Comparison of ENCODE assay signal across 18 cellular contexts in the genomic region with DNA sequence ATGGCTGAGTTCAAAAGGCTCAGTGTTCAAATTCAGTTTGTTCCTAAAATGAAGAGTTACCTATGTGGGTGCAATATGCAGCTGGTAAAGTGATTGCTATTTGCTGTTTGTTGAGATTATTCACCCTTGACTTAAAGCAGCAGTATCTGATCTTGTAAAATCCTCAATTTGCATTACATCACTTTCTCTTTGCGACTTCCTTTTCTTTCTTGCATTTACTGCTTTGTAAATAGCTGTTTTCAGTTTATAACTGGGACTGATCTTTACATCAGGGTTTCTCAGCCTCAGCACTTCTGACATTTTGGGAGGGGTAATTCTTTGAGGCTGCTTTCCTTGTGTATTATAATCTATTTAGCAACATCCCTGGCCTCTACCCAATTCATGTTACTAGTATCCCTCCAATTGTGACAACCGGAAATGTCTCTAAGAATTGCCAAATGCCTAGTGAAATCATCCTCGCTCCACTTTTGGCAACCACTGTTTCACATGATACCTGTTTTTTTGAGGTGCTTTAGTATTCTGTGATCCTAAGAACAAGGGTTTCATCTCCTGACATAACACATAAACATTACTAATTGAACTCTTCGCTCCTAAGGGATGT. TPM values are rescaled to one million over a fixed set of nuclear protein-coding genes. Genes with fewer than 3 reads are reported as not detected.
DNase-seq lines count a peak whose midpoint lies in the region; ATAC-seq, FAIRE-seq and TF ChIP-seq lines count a peak whose summit lies in the region.
"Had no signal": no experiment of that assay in that cellular context is flagged by ENCODE, and none has a peak within 500 bp of the region (broad histone marks: within the 10 kb centered on the region; RNA-seq: fewer than 3 reads in every experiment).

No MANE protein-coding gene starts in this region.

- TSS peak; percentile 14 for BruUV-seq in mammary epithelial cell (replicated peaks; lab: Mats Ljungman, UMichigan)

- H3K36me3 ChIP-seq in mammary epithelial cell (ENCODE audit: insufficient read depth, low read length): peaks cover 17% of the 10 kb centered on the region
- H3K36me3 ChIP-seq in sigmoid colon: peaks cover 0 to 55% (median 17%) of the 10 kb centered on the region in 4 donors

- intact Hi-C loops in mammary epithelial cell (cut with micrococcal nuclease): no loop called here
- intact Hi-C loops in sigmoid colon (cut with DNase I): no loop called here
- intact Hi-C loops in posterior vena cava (cut with DNase I): no loop called here

- H3K4me3 ChIP-seq in AG10803 (ENCODE audit: low read length) (no peak overlapping the region), mammary epithelial cell (replicated peaks in 1 of 3; ENCODE audit: insufficient read depth in 1 of 3, low read depth in 2 of 3, low read length in 3 of 3) (no peak overlapping the region), sigmoid colon (no peak overlapping the region)
- H3K4me3 ChIP-seq: colonic mucosa, HAP-1, hepatocyte, MG63, tibial artery had no signal

- no peaks in the 10 kb centered on the region for H3K79me2 ChIP-seq in mammary epithelial cell (ENCODE audit: insufficient read depth, low read length)
- H3K79me2 ChIP-seq: hepatocyte had no signal

- no peak overlapping the region for H2AFZ ChIP-seq in mammary epithelial cell (ENCODE audit: low read depth, low read length)
- H2AFZ ChIP-seq: hepatocyte had no signal

- FAIRE-seq in GM18507 (lab: Jason Lieb, UNC): peak; percentile 54

- no peaks in the 10 kb centered on the region for H3K27me3 ChIP-seq in mammary epithelial cell (ENCODE audit: insufficient read depth, low read length)
- no peaks in the 10 kb centered on the region for H3K27me3 ChIP-seq in sigmoid colon
- H3K27me3 ChIP-seq: colonic mucosa, hepatocyte, MG63, tibial artery had no signal

- peaks cover 1% of the 10 kb centered on the region for H3K36me3 Mint-ChIP-seq in IgD-negative memory B cell

- H3K27ac Mint-ChIP-seq in IgD-negative memory B cell: peak overlapping the region; percentile 45 to 62 (median 53)
- H3K27ac Mint-ChIP-seq: activated T-cell treated with anti-CD3 and anti-CD28 coated beads, Interleukin-2, amount 50 U/mL, for 24 hours had no signal

- no peaks in the 10 kb centered on the region for H3K9me3 Mint-ChIP-seq in IgD-negative memory B cell
- H3K9me3 Mint-ChIP-seq: activated T-cell treated with anti-CD3 and anti-CD28 coated beads, Interleukin-2, amount 50 U/mL, for 24 hours had no signal

- TF ChIP-seq POLR2A in sigmoid colon (IDR thresholded peaks at IDR 0.05): no peak

- in situ Hi-C loops in mammary epithelial cell (cut with MboI; ENCODE audit: low sequenced_read_pairs in 2 of 2): no loop called here

- H3K4me1 ChIP-seq in mammary epithelial cell (ENCODE audit: insufficient read depth, low read length) (no peaks in the 10 kb centered on the region), sigmoid colon (no peaks in the 10 kb centered on the region)
- H3K4me1 ChIP-seq: colonic mucosa, HAP-1, tibial artery had no signal

- no peaks in the 10 kb centered on the region for H3K27me3 Mint-ChIP-seq in IgD-negative memory B cell
- H3K27me3 Mint-ChIP-seq: activated T-cell treated with anti-CD3 and anti-CD28 coated beads, Interleukin-2, amount 50 U/mL, for 24 hours had no signal

- H3K4me2 ChIP-seq in mammary epithelial cell (ENCODE audit: insufficient read depth, low read depth, low read length): no peak overlapping the region
- H3K4me2 ChIP-seq: hepatocyte had no signal

- WGBS in mammary epithelial cell (ENCODE audit: low coverage, missing lambda C conversion rate): 65% methylated on average over 4 of the region's 4 CpGs
- WGBS in sigmoid colon, 2 donors: 46 to 72% methylated on average over 4 of the region's 4 CpGs

- H3K27ac ChIP-seq in mammary epithelial cell (ENCODE audit: insufficient read depth, low read depth, low read length) (no peak overlapping the region), sigmoid colon (no peak overlapping the region)
- H3K27ac ChIP-seq: colonic mucosa, hepatocyte, tibial artery had no signal

- dilution Hi-C loops in mammary epithelial cell (cut with HindIII; ENCODE audit: low sequenced_read_pairs): no loop called here

- no peak overlapping the region for H3K9ac ChIP-seq in mammary epithelial cell (ENCODE audit: insufficient read depth, low read length)

- peaks cover 7 to 13% (median 10%) of the 10 kb centered on the region in 3 donors for H3K4me1 Mint-ChIP-seq in IgD-negative memory B cell

- TF ChIP-seq CTCF in AG10803 (conservative IDR thresholded peaks at IDR 0.05; ENCODE audit: low read length): no peak
- no peak for TF ChIP-seq CTCF in mammary epithelial cell (conservative IDR thresholded peaks at IDR 0.05 in 1 of 2, IDR thresholded peaks at IDR 0.05 in 1 of 2; ENCODE audit: extremely low read depth in 1 of 2, insufficient read depth in 1 of 2, low read depth in 1 of 2, low read length in 2 of 2)
- no peak for TF ChIP-seq CTCF in sigmoid colon (IDR thresholded peaks at IDR 0.05)

- no peak for ATAC-seq in GM21825 (IDR thresholded peaks at IDR 0.05; ENCODE audit: unreplicated experiment)

- H3K9me3 ChIP-seq in mammary epithelial cell (replicated peaks; ENCODE audit: insufficient read depth, low read length): no peaks in the 10 kb centered on the region
- H3K9me3 ChIP-seq in sigmoid colon: no peaks in the 10 kb centered on the region
- H3K9me3 ChIP-seq: colonic mucosa, HAP-1, MG63, tibial artery had no signal

- no peak for TF ChIP-seq EP300 in sigmoid colon (IDR thresholded peaks at IDR 0.05)

- DNase-seq in AG10803 (ENCODE audit: low read depth) (peak; percentile 37), GM18507 (ENCODE audit: extremely low spot score, insufficient read length, low read depth) (no peak), mammary epithelial cell (no peak), sigmoid colon (no peak), NCI-H748 (lab: John Stamatoyannopoulos, UW; ENCODE audit: unreplicated experiment) (no peak), posterior vena cava (ENCODE audit: low spot score) (no peak)
- DNase-seq: activated CD4-positive, alpha-beta T cell treated with anti-CD3 and anti-CD28 coated beads for 1 hour; activated T-cell treated with anti-CD3 and anti-CD28 coated beads, Interleukin-2, amount 50 U/mL, for 24 hours; amniotic stem cell; colonic mucosa; DMS153; MG63; NCI-H2171; tibial artery had no signal

- H4K20me1 ChIP-seq in mammary epithelial cell (ENCODE audit: insufficient read depth, low read length): no peaks in the 10 kb centered on the region

- H3K4me3 Mint-ChIP-seq in IgD-negative memory B cell: peak overlapping the region in 2 of 4 donors; percentile 5 to 59
- H3K4me3 Mint-ChIP-seq: activated T-cell treated with anti-CD3 and anti-CD28 coated beads, Interleukin-2, amount 50 U/mL, for 24 hours had no signal

- CTCF ChIA-PET in mammary epithelial cell (lab: Charles Lee; ENCODE audit: low non-redundant PET): no interaction called here

RNA-seq across cellular contexts. Expression of a gene that starts 12.1 kb away (rescaled TPM):
- 24.7 TPM for polyA plus RNA-seq in IgD-negative memory B cell
- 10 to 100 TPM; 34.7 to 40.0 TPM for total RNA-seq in mammary epithelial cell
- 43.8 TPM for polyA plus RNA-seq in mammary epithelial cell
- 21.6 TPM for polyA minus RNA-seq in mammary epithelial cell
- 10 to 100 TPM; 31.7 to 44.8 (median 39.1) TPM for total RNA-seq in sigmoid colon
- 10 to 100 TPM; 15.6 to 26.3 (median 18.5) TPM for polyA plus RNA-seq in sigmoid colon
- 10 to 100 TPM; 28.2 to 30.3 TPM for total RNA-seq in posterior vena cava
